In genomic region chr11:1686220-1686619, GRCh38 we compare ENCODE assay signal across 14 cellular contexts. TPM values are rescaled to one million over a fixed set of nuclear protein-coding genes. Genes with fewer than 3 reads are reported as not detected.
A peak's percentile ranks its signal among the peaks of the same experiment; 100 is the strongest.
DNase-seq lines count a peak whose midpoint lies in the region; ATAC-seq and TF ChIP-seq lines count a peak whose summit lies in the region.
"Not testable (repeated sequence)": the region's sequence is repeated elsewhere in the genome, so short reads cannot be mapped to it uniquely, and the experiment has no call there.
"Had no signal": no experiment of that assay in that cellular context is flagged by ENCODE, and none has a peak within 500 bp of the region (broad histone marks: within the 10 kb centered on the region; RNA-seq: fewer than 3 reads in every experiment).

No MANE protein-coding gene starts in this region.

- H3K9me2 ChIP-seq in Karpas-422 (replicated peaks; ENCODE audit: insufficient read depth, low read length) = not testable (repeated sequence)

- H3K9me3 Mint-ChIP-seq in activated T-helper 17 cell treated with anti-CD3 and anti-CD28 coated beads, Interleukin-2, amount 50 U/mL, for 72 hours; endodermal cell; osteocyte (ENCODE audit: unreplicated experiment): not testable (repeated sequence)

- not testable (repeated sequence) for H3K4me3 Mint-ChIP-seq in activated T-helper 17 cell treated with anti-CD3 and anti-CD28 coated beads, Interleukin-2, amount 50 U/mL, for 72 hours; endodermal cell; osteocyte (ENCODE audit: unreplicated experiment)

- peak; percentile 11 for ATAC-seq in activated T-helper 17 cell treated with anti-CD3 and anti-CD28 coated beads, Interleukin-2, amount 50 U/mL, for 72 hours (replicated peaks)

- H4K20me1 ChIP-seq in Karpas-422 (ENCODE audit: insufficient read depth, low read depth, low read length) = not testable (repeated sequence)

- not testable (repeated sequence) for H2BK5ac ChIP-seq in mesenchymal stem cell (ENCODE audit: low read depth, low read length, poor library complexity, severe bottlenecking)

- not testable (repeated sequence) for H3K23ac ChIP-seq in mesenchymal stem cell (ENCODE audit: low read length in 2 of 2)

- not testable (repeated sequence) for H3K4me2 ChIP-seq in Karpas-422 (ENCODE audit: low read depth, low read length, poor library complexity, severe bottlenecking); mesenchymal stem cell (ENCODE audit: low read length, poor library complexity, severe bottlenecking)

- peak overlapping the region in 1 of 2 experiments; percentile 43 for H3K18ac ChIP-seq in mesenchymal stem cell (ENCODE audit: low read depth in 1 of 2, low read length in 2 of 2)

- H3K4me1 Mint-ChIP-seq in activated T-helper 17 cell treated with anti-CD3 and anti-CD28 coated beads, Interleukin-2, amount 50 U/mL, for 72 hours; osteocyte (ENCODE audit: unreplicated experiment): not testable (repeated sequence)
- peaks cover 10% of the 10 kb centered on the region for H3K4me1 Mint-ChIP-seq in endodermal cell

- H3K4me3 ChIP-seq in Karpas-422 (ENCODE audit: low read length); endodermal cell (ENCODE audit: low read length); mesenchymal stem cell (ENCODE audit: insufficient read depth in 1 of 2, low read depth in 1 of 2, low read length in 2 of 2): not testable (repeated sequence)
- H3K4me3 ChIP-seq in liver (ENCODE audit: low read depth in 1 of 3, low read length in 3 of 3) = peak overlapping the region in 2 of 3 donors; percentile 21 to 66

- peak overlapping the region; percentile 61 for H4K91ac ChIP-seq in mesenchymal stem cell (ENCODE audit: low read length)

- H3K14ac ChIP-seq in mesenchymal stem cell (ENCODE audit: low read length in 2 of 2) = not testable (repeated sequence)

- H2AFZ ChIP-seq in Karpas-422 (ENCODE audit: low read length); mesenchymal stem cell (ENCODE audit: low read depth, low read length): not testable (repeated sequence)

- H3K27ac ChIP-seq in Karpas-422 (ENCODE audit: low read length); endodermal cell (ENCODE audit: low read depth, low read length); mesenchymal stem cell (ENCODE audit: low read length, poor library complexity, severe bottlenecking): not testable (repeated sequence)
- peak overlapping the region; percentile 51 to 82 for H3K27ac ChIP-seq in liver (ENCODE audit: low read depth in 1 of 2, low read length in 2 of 2)

- WGBS in endodermal cell (ENCODE audit: insufficient coverage in 1 of 2, insufficient read length in 1 of 2), 2 experiments = 81 to 83% methylated on average over 2 to 12 of the region's 15 CpGs
- 76% methylated on average over 12 of the region's 15 CpGs for WGBS in liver
- WGBS in mesenchymal stem cell = 85% methylated on average over 12 of the region's 15 CpGs

- not testable (repeated sequence) for H2BK15ac ChIP-seq in mesenchymal stem cell (ENCODE audit: low read depth, poor library complexity, severe bottlenecking)

- not testable (repeated sequence) for H3K9me3 ChIP-seq in Karpas-422 (ENCODE audit: low read length); endodermal cell (ENCODE audit: control insufficient read depth, low read length); liver (ENCODE audit: control insufficient read depth in 4 of 4, low read length in 3 of 4); mesenchymal stem cell (ENCODE audit: control insufficient read depth, low read length)

- not testable (repeated sequence) for H3K9ac ChIP-seq in Karpas-422 (ENCODE audit: low read length); endodermal cell (ENCODE audit: extremely low read depth, low read length, poor library complexity, severe bottlenecking); liver (ENCODE audit: low read depth in 1 of 2, low read length in 2 of 2); mesenchymal stem cell (ENCODE audit: low read length)

- TF ChIP-seq RAD21 in liver (IDR thresholded peaks at IDR 0.05) = not testable (repeated sequence)

- TF ChIP-seq CTCF in endodermal cell (conservative IDR thresholded peaks at IDR 0.05); liver (IDR thresholded peaks at IDR 0.05; ENCODE audit: low read depth, low read length, missing input control); osteocyte (IDR thresholded peaks at IDR 0.05): not testable (repeated sequence)

- H2BK120ac ChIP-seq in mesenchymal stem cell (ENCODE audit: low read depth, low read length) = not testable (repeated sequence)

- H3K4ac ChIP-seq in mesenchymal stem cell (ENCODE audit: low read depth in 1 of 2, low read length in 2 of 2) = not testable (repeated sequence)

- peaks cover 19% of the 10 kb centered on the region for H3K27me3 Mint-ChIP-seq in activated T-helper 17 cell treated with anti-CD3 and anti-CD28 coated beads, Interleukin-2, amount 50 U/mL, for 72 hours
- H3K27me3 Mint-ChIP-seq in endodermal cell (ENCODE audit: insufficient read depth) (peaks cover 49% of the 10 kb centered on the region), osteocyte (ENCODE audit: unreplicated experiment) (peaks cover 32% of the 10 kb centered on the region)

- not testable (repeated sequence) for H3K27me3 ChIP-seq in Karpas-422 (ENCODE audit: low read length); liver (ENCODE audit: control insufficient read depth in 4 of 4, insufficient read depth in 4 of 4, low read length in 3 of 4)
- H3K27me3 ChIP-seq in endodermal cell (ENCODE audit: control insufficient read depth, insufficient read depth, low read length, poor library complexity, severe bottlenecking) (peaks cover 37% of the 10 kb centered on the region), mesenchymal stem cell (ENCODE audit: control insufficient read depth in 1 of 2, insufficient read depth in 1 of 2, low read length in 2 of 2) (peaks cover 31 to 32% of the 10 kb centered on the region in 2 experiments)

- not testable (repeated sequence) for H3K79me1 ChIP-seq in mesenchymal stem cell (replicated peaks; ENCODE audit: low read length, poor library complexity, severe bottlenecking)

- H2AK5ac ChIP-seq in mesenchymal stem cell (ENCODE audit: low read length, severe bottlenecking) = not testable (repeated sequence)

- not testable (repeated sequence) for H3K4me1 ChIP-seq in Karpas-422 (ENCODE audit: low read length); endodermal cell (ENCODE audit: control insufficient read depth, insufficient read depth, low read length); mesenchymal stem cell (ENCODE audit: control insufficient read depth, insufficient read depth, low read depth, low read length)
- H3K4me1 ChIP-seq in liver (ENCODE audit: control insufficient read depth in 4 of 4, insufficient read depth in 4 of 4, low read length in 3 of 4) = peaks cover 6 to 20% (median 11%) of the 10 kb centered on the region in 4 donors

- H3K79me2 ChIP-seq in Karpas-422 (ENCODE audit: low read length) = not testable (repeated sequence)

- not testable (repeated sequence) for H3K36me3 Mint-ChIP-seq in activated T-helper 17 cell treated with anti-CD3 and anti-CD28 coated beads, Interleukin-2, amount 50 U/mL, for 72 hours (ENCODE audit: low read depth); endodermal cell (ENCODE audit: low read depth); osteocyte (ENCODE audit: unreplicated experiment)

- not testable (repeated sequence) for H2BK12ac ChIP-seq in mesenchymal stem cell (ENCODE audit: low read length in 2 of 2)

- DNase-seq in Karpas-422 (peak; percentile 4), endodermal cell (peak; percentile 38), osteocyte (ENCODE audit: extremely low spot score, unreplicated experiment) (peak; percentile 72)
- not testable (repeated sequence) for DNase-seq in mesenchymal stem cell

- not testable (repeated sequence) for H3K36me3 ChIP-seq in Karpas-422 (ENCODE audit: insufficient read depth, low read length); endodermal cell (ENCODE audit: control insufficient read depth, insufficient read depth, low read length); liver (ENCODE audit: control insufficient read depth in 4 of 4, insufficient read depth in 3 of 4, low read depth in 1 of 4, low read length in 3 of 4); mesenchymal stem cell (ENCODE audit: control insufficient read depth in 1 of 2, insufficient read depth in 2 of 2, low read depth in 1 of 2, low read length in 2 of 2)

- not testable (repeated sequence) for H4K8ac ChIP-seq in mesenchymal stem cell (ENCODE audit: low read length)

- H3K27ac Mint-ChIP-seq in activated T-helper 17 cell treated with anti-CD3 and anti-CD28 coated beads, Interleukin-2, amount 50 U/mL, for 72 hours; endodermal cell; osteocyte (ENCODE audit: unreplicated experiment): not testable (repeated sequence)

RNA-seq across cellular contexts. Expression of gene KRTAP5-6, which starts 10.8 kb away (rescaled TPM):
- total RNA-seq in Karpas-422 (2014; rRNA removed; shearing (Covaris generic); ENCODE audit: low replicate concordance) = not detected in 2 replicates
- not detected for total RNA-seq in activated T-helper 17 cell treated with anti-CD3 and anti-CD28 coated beads, Interleukin-2, amount 50 U/mL, for 72 hours
- total RNA-seq in endodermal cell = not detected
- not detected for polyA plus RNA-seq in endodermal cell (2013, experiment 1 of 2)
- not detected for polyA plus RNA-seq in endodermal cell (2013, experiment 2 of 2)
- under 1 TPM in 1 of 2 donors, not detected in 1; 0.84 TPM for total RNA-seq in liver
- 1 to 10 TPM in 1 of 2 donors, not detected in 1; 1.2 TPM for polyA plus RNA-seq in liver
- not detected for polyA plus RNA-seq in mesenchymal stem cell (2013, experiment 1 of 2)
- not detected for polyA plus RNA-seq in mesenchymal stem cell (2013, experiment 2 of 2)
- not detected in 2 replicates for total RNA-seq in osteocyte
- total RNA-seq: CD4-positive, alpha-beta T cell; CD8-positive, alpha-beta memory T cell; GM12878; GM23248; H1; H7 had no signal
- polyA plus RNA-seq: A549; CD14-positive monocyte; CD8-positive, alpha-beta memory T cell; GM12878; GM23248; H1 had no signal

RNA-seq across cellular contexts. Expression of gene KRTAP5-5, which starts 56.6 kb away (rescaled TPM):
- not detected in 2 replicates for total RNA-seq in Karpas-422 (2014; rRNA removed; shearing (Covaris generic); ENCODE audit: low replicate concordance)
- not detected for total RNA-seq in activated T-helper 17 cell treated with anti-CD3 and anti-CD28 coated beads, Interleukin-2, amount 50 U/mL, for 72 hours
- not detected for total RNA-seq in endodermal cell
- not detected for polyA plus RNA-seq in endodermal cell (2013, experiment 1 of 2)
- polyA plus RNA-seq in endodermal cell (2013, experiment 2 of 2) = not detected
- total RNA-seq in liver = not detected
- polyA plus RNA-seq in liver = not detected
- not detected for polyA plus RNA-seq in mesenchymal stem cell (2013, experiment 1 of 2)
- not detected for polyA plus RNA-seq in mesenchymal stem cell (2013, experiment 2 of 2)
- not detected in 2 replicates for total RNA-seq in osteocyte
- total RNA-seq: CD4-positive, alpha-beta T cell; CD8-positive, alpha-beta memory T cell; GM12878; GM23248; H1; H7 had no signal
- polyA plus RNA-seq: A549; CD14-positive monocyte; CD8-positive, alpha-beta memory T cell; GM12878; GM23248 had no signal
